In the genomic region with DNA sequence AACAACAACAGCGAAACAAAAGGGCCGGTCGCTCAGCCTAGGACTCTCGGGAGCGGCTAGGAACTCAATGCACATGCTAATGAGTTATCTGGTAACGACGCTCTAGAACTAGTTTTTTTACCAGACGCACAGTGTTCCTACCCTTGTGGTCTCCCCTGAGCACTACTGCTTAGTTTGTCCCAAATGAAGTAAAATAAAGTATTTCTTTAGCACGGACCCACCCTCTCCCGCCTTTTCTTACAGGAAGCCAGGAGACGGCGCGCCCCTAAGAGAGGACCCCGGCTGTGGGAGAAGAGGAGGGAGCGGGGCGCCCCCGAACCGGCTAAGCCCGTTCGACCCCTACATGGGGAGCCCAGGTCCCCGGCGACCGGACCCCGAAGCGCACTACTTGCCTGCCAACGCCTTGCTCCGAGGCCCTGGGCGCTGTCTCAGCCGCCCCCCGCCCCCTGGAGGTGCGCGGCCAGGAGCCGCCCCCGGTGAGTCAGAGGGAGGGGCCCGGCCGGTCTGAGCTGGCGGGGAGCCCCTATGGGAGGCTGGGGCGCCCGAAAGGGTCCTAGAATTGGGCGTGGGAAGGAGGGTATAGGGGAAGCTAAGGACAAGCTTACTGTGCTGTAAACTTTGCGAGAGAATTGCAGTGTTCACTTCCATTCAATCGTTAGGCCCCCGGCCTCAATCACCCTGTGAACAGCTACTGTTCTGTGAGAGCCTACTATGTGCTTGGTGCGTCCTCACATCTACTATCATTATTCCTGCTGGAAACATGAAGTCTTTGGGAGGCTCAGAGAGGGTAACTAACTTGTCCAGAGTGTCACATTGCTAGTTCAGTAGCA, we compare ENCODE assay signal across 8 cellular contexts. TPM values are rescaled to one million over a fixed set of nuclear protein-coding genes. Genes with fewer than 3 reads are reported as not detected.
DNase-seq lines count a peak whose midpoint lies in the region; ATAC-seq and TF ChIP-seq lines count a peak whose summit lies in the region.

No MANE protein-coding gene starts in this region.

- peak; percentile 72 for DNase-seq in ELF-1 (ENCODE audit: low read depth, low spot score)
- DNase-seq in activated B cell treated with CpG ODN at 0.5 μM for 24 hours, result peak; percentile 64
- no peak for DNase-seq in NCI-H128 (lab: John Stamatoyannopoulos, UW; ENCODE audit: unreplicated experiment)
- DNase-seq in NCI-H345 treated with DMSO at 0.1 percent for 48 hours (lab: John Stamatoyannopoulos, UW; ENCODE audit: unreplicated experiment), result no peak

- 5% methylated on average over 44 of the region's 44 CpGs for WGBS in urinary bladder

- peak overlapping the region; percentile 32 for H3K9ac ChIP-seq in endocrine pancreas (ENCODE audit: control insufficient read depth, insufficient read depth, low read length)
- H3K9ac ChIP-seq in muscle layer of colon (ENCODE audit: low read length), result peak overlapping the region; percentile 25

- H3K27me3 Mint-ChIP-seq in activated B cell treated with CpG ODN at 0.5 μM for 24 hours, result no peaks in the 10 kb centered on the region

- H3K27me3 ChIP-seq in endocrine pancreas (ENCODE audit: control insufficient read depth, insufficient read depth, low read length), result no peaks in the 10 kb centered on the region
- H3K27me3 ChIP-seq in muscle layer of colon (ENCODE audit: control insufficient read depth in 1 of 2, insufficient read depth in 2 of 2, low read length in 2 of 2), result no peaks in the 10 kb centered on the region

- H3K4me3 Mint-ChIP-seq in activated B cell treated with CpG ODN at 0.5 μM for 24 hours, result peak overlapping the region; percentile 90

- no peaks in the 10 kb centered on the region for H3K9me3 Mint-ChIP-seq in activated B cell treated with CpG ODN at 0.5 μM for 24 hours

- peak overlapping the region; percentile 75 for H3K27ac Mint-ChIP-seq in activated B cell treated with CpG ODN at 0.5 μM for 24 hours

- intact Hi-C loops in activated B cell treated with CpG ODN at 0.5 μM for 24 hours (cut with micrococcal nuclease), result loop anchor here (10.0 kb wide), 2 partner anchors 691 to 781 kb away; a partner anchor contains a TSS

- H3K9me3 ChIP-seq in endocrine pancreas (ENCODE audit: control insufficient read depth, low read length) (no peaks in the 10 kb centered on the region), muscle layer of colon (ENCODE audit: low read length) (no peaks in the 10 kb centered on the region)

- H3K4me1 ChIP-seq in endocrine pancreas (ENCODE audit: control insufficient read depth, insufficient read depth, low read length), result no peaks in the 10 kb centered on the region
- H3K4me1 ChIP-seq in muscle layer of colon (ENCODE audit: insufficient read depth, low read length), result peaks cover 20% of the 10 kb centered on the region
- peaks cover 3% of the 10 kb centered on the region for H3K4me1 ChIP-seq in urinary bladder (ENCODE audit: insufficient read depth)

- peaks cover 67% of the 10 kb centered on the region for H3K4me1 Mint-ChIP-seq in activated B cell treated with CpG ODN at 0.5 μM for 24 hours

- CTCF ChIA-PET in activated B cell treated with CpG ODN at 0.5 μM for 24 hours (lab: Charles Lee), result interaction anchor here (0.9 to 2.9 kb wide), 3 partner anchors 21 to 224 kb away, joined by 4 to 9 read pairs (median 7); no protein-coding TSS in a partner anchor

- peak; percentile 56 for ATAC-seq in activated B cell treated with CpG ODN at 0.5 μM for 24 hours (ENCODE audit: low read depth)
- ATAC-seq in HG03378 (IDR thresholded peaks at IDR 0.05; ENCODE audit: unreplicated experiment), result no peak

- no peak for TF ChIP-seq CTCF in activated B cell treated with CpG ODN at 0.5 μM for 24 hours (IDR thresholded peaks at IDR 0.05)

- H3K4me3 ChIP-seq in endocrine pancreas (ENCODE audit: control insufficient read depth, insufficient read depth, low read length), result peak overlapping the region; percentile 2
- peak overlapping the region; percentile 43 to 68 for H3K4me3 ChIP-seq in muscle layer of colon (ENCODE audit: low read depth in 1 of 2, low read length in 2 of 2)
- H3K4me3 ChIP-seq in urinary bladder (ENCODE audit: low read depth, low read length), result peak overlapping the region; percentile 51

- POLR2A ChIA-PET in activated B cell treated with CpG ODN at 0.5 μM for 24 hours (lab: Charles Lee), result interaction anchor here (0.9 to 5.3 kb wide), 11 partner anchors 12 to 507 kb away, joined by 4 to 36 read pairs (median 6); a partner anchor contains a TSS

- peaks cover 3% of the 10 kb centered on the region for H3K36me3 Mint-ChIP-seq in activated B cell treated with CpG ODN at 0.5 μM for 24 hours (ENCODE audit: low read depth)

- H3K36me3 ChIP-seq in endocrine pancreas (ENCODE audit: control insufficient read depth, insufficient read depth, low read length), result no peaks in the 10 kb centered on the region
- no peaks in the 10 kb centered on the region for H3K36me3 ChIP-seq in muscle layer of colon (ENCODE audit: insufficient read depth, low read length)
- no peaks in the 10 kb centered on the region for H3K36me3 ChIP-seq in urinary bladder (ENCODE audit: insufficient read depth)

- H3K27ac ChIP-seq in muscle layer of colon (ENCODE audit: low read depth, low read length), result peak overlapping the region; percentile 38
- peak overlapping the region; percentile 75 for H3K27ac ChIP-seq in urinary bladder (ENCODE audit: low read depth)

RNA-seq across cellular contexts. Expression of a gene that starts 3.6 kb away (rescaled TPM):
- 208 and 213 TPM in 2 replicates for total RNA-seq in activated B cell treated with CpG ODN at 0.5 μM for 24 hours
- total RNA-seq in urinary bladder, result 89.3 TPM
- 76.0 TPM for polyA plus RNA-seq in urinary bladder

RNA-seq across cellular contexts. Expression of a gene that starts 4.7 kb away (rescaled TPM):
- total RNA-seq in activated B cell treated with CpG ODN at 0.5 μM for 24 hours (0.83 and 1.6 TPM in 2 replicates), urinary bladder (not detected)
- 0.37 TPM for polyA plus RNA-seq in urinary bladder

RNA-seq across cellular contexts. Expression of a gene that starts 59.2 kb away (rescaled TPM):
- 19.2 and 25.4 TPM in 2 replicates for total RNA-seq in activated B cell treated with CpG ODN at 0.5 μM for 24 hours
- total RNA-seq in urinary bladder, result 19.4 TPM
- polyA plus RNA-seq in urinary bladder, result 21.0 TPM

RNA-seq across cellular contexts. Expression of a gene that starts 59.5 kb away (rescaled TPM):
- total RNA-seq in activated B cell treated with CpG ODN at 0.5 μM for 24 hours (16.9 and 17.1 TPM in 2 replicates), urinary bladder (22.5 TPM)
- polyA plus RNA-seq in urinary bladder, result 34.4 TPM

Comparison
In these comparisons a context has a peak if more than half of its experiments do, and no peak if none do; other contexts are left out.
1. DNase-seq: peak in ELF-1 (single experiment) and activated B cell treated with CpG ODN at 0.5 μM for 24 hours (single experiment); none in NCI-H128 (single experiment) and NCI-H345 treated with DMSO at 0.1 percent for 48 hours (single experiment).
2. H3K4me3 ChIP-seq: peak in every context shown above with its lines; median percentile 56 in muscle layer of colon; 51 in urinary bladder; 2 in endocrine pancreas.